Comparison of ENCODE assay signal across 9 cellular contexts in the genomic region with DNA sequence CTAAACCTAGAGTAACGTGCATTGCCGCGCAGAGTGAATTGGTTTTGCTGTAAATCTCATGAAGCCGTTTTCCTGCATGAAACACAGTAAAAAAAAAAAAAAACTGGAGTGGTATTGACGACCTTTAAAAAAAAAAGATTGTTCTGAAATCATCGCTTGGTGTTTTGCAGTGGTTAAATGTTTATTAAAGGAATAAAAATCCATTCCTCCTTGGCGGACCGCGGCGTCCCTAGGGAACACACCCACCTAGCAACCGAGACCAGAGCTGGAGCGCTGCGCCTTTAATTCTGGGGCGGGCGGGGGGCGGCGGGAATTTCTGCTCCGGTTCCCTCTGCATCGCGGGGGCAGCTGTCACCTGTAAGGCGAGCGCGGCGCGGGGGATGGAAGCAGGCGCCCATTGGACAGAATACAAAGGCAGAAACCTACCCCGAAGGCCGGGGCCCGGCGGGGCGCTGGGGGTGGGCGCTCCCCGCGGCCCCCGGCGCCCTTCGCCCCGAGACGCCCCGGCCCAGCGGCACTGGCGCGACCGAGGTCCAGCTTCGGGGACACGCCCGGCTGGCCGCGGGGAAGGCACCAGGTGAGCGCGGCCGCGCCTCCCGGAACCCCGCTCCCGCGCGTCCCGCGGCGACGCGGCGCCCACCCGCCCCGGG. TPM values are rescaled to one million over a fixed set of nuclear protein-coding genes. Genes with fewer than 3 reads are reported as not detected.
DNase-seq lines count a peak whose midpoint lies in the region; ATAC-seq, FAIRE-seq and TF ChIP-seq lines count a peak whose summit lies in the region.
"Had no signal": no experiment of that assay in that cellular context is flagged by ENCODE, and none has a peak within 500 bp of the region (broad histone marks: within the 10 kb centered on the region; RNA-seq: fewer than 3 reads in every experiment).

A gene (plus strand): TSS at position 354 of the 650 bp plus-strand sequence. CDS start 320 bp downstream, outside the sequence.

- TF ChIP-seq CTCF in heart left ventricle (IDR thresholded peaks at IDR 0.05) (no peak), fibroblast of lung (conservative IDR thresholded peaks at IDR 0.05 in 1 of 2, IDR thresholded peaks at IDR 0.05 in 1 of 2; ENCODE audit: low read depth in 1 of 2, low read length in 2 of 2) (no peak), pancreas (IDR thresholded peaks at IDR 0.05) (no peak)

- peak within 1 kb of the TSS; percentile 23 to 52 (median 40) for H3K4me3 ChIP-seq in heart left ventricle
- peak within 1 kb of the TSS in 3 of 4 experiments; percentile 16 to 27 (median 20) for H3K4me3 ChIP-seq in fibroblast of lung (replicated peaks in 1 of 4; ENCODE audit: control extremely low read depth in 1 of 4, insufficient read depth in 1 of 4, low read depth in 3 of 4, low read length in 4 of 4)
- H3K4me3 ChIP-seq in pancreas, result peak within 1 kb of the TSS; percentile 31 to 57 (median 46)

- no peak within 1 kb of the TSS for H2AFZ ChIP-seq in fibroblast of lung (ENCODE audit: low read length)

- H3K27ac ChIP-seq in heart left ventricle (no peak within 1 kb of the TSS), fibroblast of lung (ENCODE audit: insufficient read depth, low read length) (no peak within 1 kb of the TSS), pancreas (peak within 1 kb of the TSS in 3 of 4 donors; percentile 1 to 46 (median 41))
- H3K27ac ChIP-seq: epithelial cell of prostate had no signal

- peak in 1 of 5 donors; percentile 69 for DNase-seq in heart left ventricle
- no peak for DNase-seq in left ventricle myocardium superior
- DNase-seq in SW480 (ENCODE audit: low spot score), result peak; percentile 61
- peak in 1 of 2 donors; percentile 25 for DNase-seq in fibroblast of lung (ENCODE audit: low read depth in 2 of 2)
- DNase-seq in pancreas, result peak; percentile 46 to 83 (median 60)
- DNase-seq in UCSD-AML1 (lab: John Stamatoyannopoulos, UW; ENCODE audit: unreplicated experiment), result no peak
- DNase-seq in KG1 (lab: John Stamatoyannopoulos, UW), result no peak

- H4K20me1 ChIP-seq in fibroblast of lung (ENCODE audit: control insufficient read depth, extremely low read depth, insufficient read depth, low read length), result no peaks in the 10 kb centered on the region

- H3K79me2 ChIP-seq in fibroblast of lung (ENCODE audit: control insufficient read depth, insufficient read depth, low read length), result no peaks in the 10 kb centered on the region

- H3K27me3 ChIP-seq in heart left ventricle, result peaks cover 20 to 58% (median 33%) of the 10 kb centered on the region in 9 donors
- peaks cover 28% of the 10 kb centered on the region for H3K27me3 ChIP-seq in fibroblast of lung (ENCODE audit: control insufficient read depth, insufficient read depth, low read length)
- no peaks in the 10 kb centered on the region for H3K27me3 ChIP-seq in pancreas

- no peak for FAIRE-seq in pancreas (lab: Jason Lieb, UNC)

- H3K36me3 ChIP-seq in heart left ventricle, result no peaks in the 10 kb centered on the region
- no peaks in the 10 kb centered on the region for H3K36me3 ChIP-seq in fibroblast of lung (ENCODE audit: control insufficient read depth, insufficient read depth, low read length)
- H3K36me3 ChIP-seq in pancreas, result no peaks in the 10 kb centered on the region

- peaks cover 0 to 18% (median 3%) of the 10 kb centered on the region in 12 donors for H3K4me1 ChIP-seq in heart left ventricle
- H3K4me1 ChIP-seq in fibroblast of lung (ENCODE audit: control insufficient read depth, extremely low read depth, insufficient read depth, low read length), result no peaks in the 10 kb centered on the region
- peaks cover 8 to 13% (median 9%) of the 10 kb centered on the region in 3 donors for H3K4me1 ChIP-seq in pancreas

- intact Hi-C loops in heart left ventricle (cut with DNase I), result loop anchor here in 5 of 10 donors (5.0 to 10.0 kb wide), 5 partner anchors 36 to 438 kb away; a partner anchor contains a TSS
- intact Hi-C loops in left ventricle myocardium superior (cut with micrococcal nuclease), result no loop called here
- intact Hi-C loops in pancreas (cut with DNase I), result no loop called here

- 2 to 4% (median 3%) methylated on average over 37 to 66 of the region's 66 CpGs for WGBS in heart left ventricle, 4 donors
- 1 to 3% methylated on average over 23 to 66 of the region's 66 CpGs for WGBS in pancreas, 2 donors

- H3K9me3 ChIP-seq in heart left ventricle (no peaks in the 10 kb centered on the region), fibroblast of lung (ENCODE audit: control insufficient read depth, insufficient read depth, low read depth, low read length) (no peaks in the 10 kb centered on the region), pancreas (no peaks in the 10 kb centered on the region)

- ATAC-seq in heart left ventricle, result no peak
- no peak for ATAC-seq in left ventricle myocardium superior
- peak; percentile 69 to 78 (median 75) for ATAC-seq in pancreas
- ATAC-seq in GM21717 (IDR thresholded peaks at IDR 0.05; ENCODE audit: unreplicated experiment), result no peak

- no peak for TF ChIP-seq POLR2A in heart left ventricle (IDR thresholded peaks at IDR 0.05)

- H3K4me2 ChIP-seq in fibroblast of lung (ENCODE audit: extremely low read depth, insufficient read depth, low read length), result peak within 1 kb of the TSS; percentile 20

- no peak within 1 kb of the TSS for H3K9ac ChIP-seq in fibroblast of lung (ENCODE audit: insufficient read depth, low read length)

RNA-seq across cellular contexts. Expression of the gene that starts here (rescaled TPM):
- under 1 TPM in 3 of 9 donors, not detected in 6; 0.24 to 0.50 (median 0.38) TPM for total RNA-seq in heart left ventricle
- polyA plus RNA-seq in heart left ventricle, result under 1 TPM; 0.03 to 0.08 TPM
- total RNA-seq in left ventricle myocardium superior, result 0.17 TPM
- 0.17 and 0.26 TPM in 2 replicates for total RNA-seq in fibroblast of lung
- polyA plus RNA-seq in fibroblast of lung, result 0.02 and 0.03 TPM in 2 replicates
- polyA plus RNA-seq in fibroblast of lung (2012), result not detected in 2 replicates
- not detected in 2 replicates for polyA minus RNA-seq in fibroblast of lung (ENCODE audit: low replicate concordance)
- total RNA-seq in pancreas, result 1 to 10 TPM; 1.5 to 2.8 (median 1.9) TPM
- 1 to 10 TPM; 1.4 to 5.0 TPM for polyA plus RNA-seq in pancreas

Comparison
In these comparisons a context has a peak if more than half of its experiments do, and no peak if none do; other contexts are left out.
1. ATAC-seq: peak in pancreas (4 of 4); none in heart left ventricle (0 of 4), left ventricle myocardium superior (single experiment) and GM21717 (single experiment).
2. DNase-seq: peak in SW480 (single experiment) and pancreas (6 of 6); none in left ventricle myocardium superior (single experiment), UCSD-AML1 (single experiment) and KG1 (single experiment).
3. H3K27ac ChIP-seq: peak in pancreas (3 of 4); none in heart left ventricle (0 of 12) and fibroblast of lung (single experiment).
4. Peak in every context shown above with its lines, with median percentiles within 50 percentile points of each other: H3K4me3 ChIP-seq.